In genomic region chr11:110367571-110367970, GRCh38 we compare ENCODE assay signal across 14 cellular contexts.
A peak's percentile ranks its signal among the peaks of the same experiment; 100 is the strongest.
DNase-seq lines count a peak whose midpoint lies in the region; ATAC-seq, FAIRE-seq and TF ChIP-seq lines count a peak whose summit lies in the region.
"Had no signal": no experiment of that assay in that cellular context is flagged by ENCODE, and none has a peak within 500 bp of the region (broad histone marks: within the 10 kb centered on the region; RNA-seq: fewer than 3 reads in every experiment).

No MANE protein-coding gene starts in this region.

- WGBS in K562 (ENCODE audit: insufficient coverage, low coverage, missing lambda C conversion rate) = 5% methylated on average over 2 of the region's 2 CpGs

- no peaks in the 10 kb centered on the region for H3K9me3 ChIP-seq in MM.1S (replicated peaks; ENCODE audit: insufficient read depth, low read length)
- 0 out of 2 replicates have a peak, but pooled peaks cover 2% of the 10 kb centered on the region for H3K9me3 ChIP-seq in K562 (replicated peaks; ENCODE audit: control insufficient read depth, insufficient read depth, low read depth, low read length)
- H3K9me3 ChIP-seq in osteoblast (ENCODE audit: low read depth, low read length) = no peaks in the 10 kb centered on the region
- H3K9me3 ChIP-seq: gastrocnemius medialis, lower lobe of right lung had no signal

- H3K27me3 ChIP-seq in MM.1S (replicated peaks; ENCODE audit: insufficient read depth, low read length) = no peaks in the 10 kb centered on the region
- no peaks in the 10 kb centered on the region for H3K27me3 ChIP-seq in K562 (ENCODE audit: control insufficient read depth in 2 of 2, insufficient read depth in 2 of 2, low read length in 2 of 2)
- no peaks in the 10 kb centered on the region for H3K27me3 ChIP-seq in osteoblast (ENCODE audit: insufficient read depth, low read length)
- H3K27me3 ChIP-seq: gastrocnemius medialis had no signal

- H3K4me2 ChIP-seq in MM.1S (ENCODE audit: low read depth, low read length) (no peak overlapping the region), K562 (ENCODE audit: insufficient read depth, low read length) (no peak overlapping the region), osteoblast (ENCODE audit: insufficient read depth, low read length) (no peak overlapping the region)

- no peak overlapping the region for H3K9ac ChIP-seq in MM.1S (ENCODE audit: low read length)
- no peak overlapping the region for H3K9ac ChIP-seq in K562 (ENCODE audit: insufficient read depth in 1 of 2, low read depth in 2 of 2, low read length in 2 of 2)

- H3K4me3 ChIP-seq in MM.1S (ENCODE audit: low read length) (no peak overlapping the region), K562 (no peak overlapping the region), osteoblast (ENCODE audit: insufficient read depth, low read length) (no peak overlapping the region)
- H3K4me3 ChIP-seq: gastrocnemius medialis, lower lobe of right lung had no signal

- DNase-seq in DMS153 (lab: John Stamatoyannopoulos, UW) (peak; percentile 15), DMS153 treated with DMSO at 0.1 percent for 48 hours (lab: John Stamatoyannopoulos, UW; ENCODE audit: unreplicated experiment) (no peak), MM.1S (peak; percentile 18), K562 (ENCODE audit: extremely low read depth in 1 of 4, low spot score in 3 of 4) (no peak), osteoblast (ENCODE audit: insufficient read length, low spot score, missing footprints) (no peak)
- DNase-seq in stimulated activated naive B cell treated with anti-CD40 and anti-IgM and Interleukin-4, amounts not matched to agents 10 μg/mL and 1 μg/mL and 100 μg/mL, for 72 hours = no peak
- DNase-seq: activated CD8-positive, alpha-beta memory T cell treated with anti-CD3 and anti-CD28 coated beads, Interleukin-2, amount 50 U/mL, for 48 hours; gastrocnemius medialis; GF-D8; lower lobe of right lung; NCI-H226 had no signal

- no peak overlapping the region for H2AFZ ChIP-seq in MM.1S (ENCODE audit: low read length)
- no peak overlapping the region for H2AFZ ChIP-seq in K562 (ENCODE audit: low read depth, low read length)
- no peak overlapping the region for H2AFZ ChIP-seq in osteoblast (ENCODE audit: low read length)

- intact Hi-C loops in K562 (cut with micrococcal nuclease) = loop anchor here (1.0 kb wide), 1 partner anchor 166 kb away; no protein-coding TSS in a partner anchor

- no peak for TF ChIP-seq POLR2A in K562 (conservative IDR thresholded peaks at IDR 0.05)

- CTCF ChIA-PET in K562 (lab: Yijun Ruan, JAX; ENCODE audit: low intra/inter-chr PET ratio) = interaction anchor here (0.9 to 1.5 kb wide), 3 partner anchors 9 to 421 kb away, joined by 3 to 11 read pairs (median 4); no protein-coding TSS in a partner anchor

- no peak for TF ChIP-seq CTCF in MM.1S (IDR thresholded peaks at IDR 0.05; ENCODE audit: low read length)
- peak in 1 of 3 experiments; percentile 28; a peak in 2 of 6 replicates for TF ChIP-seq CTCF in K562 (IDR thresholded peaks at IDR 0.05 in 2 of 3, conservative IDR thresholded peaks at IDR 0.05 in 1 of 3; ENCODE audit: insufficient read depth in 2 of 3, low read depth in 1 of 3, low read length in 3 of 3)
- TF ChIP-seq CTCF in osteoblast (IDR thresholded peaks at IDR 0.05; ENCODE audit: extremely low read depth, low read depth, low read length) = peak; percentile 24

- H3K27me3 Mint-ChIP-seq in stimulated activated naive B cell treated with anti-CD40 and anti-IgM and Interleukin-4, amounts not matched to agents 10 μg/mL and 1 μg/mL and 100 μg/mL, for 72 hours = no peaks in the 10 kb centered on the region

- no peaks in the 10 kb centered on the region; the same call in 1 of the 2 replicates for H3F3A ChIP-seq in MM.1S (ENCODE audit: insufficient read depth, low read length)

- FAIRE-seq in K562 (lab: Jason Lieb, UNC) = no peak

- H3K4me3 Mint-ChIP-seq in stimulated activated naive B cell treated with anti-CD40 and anti-IgM and Interleukin-4, amounts not matched to agents 10 μg/mL and 1 μg/mL and 100 μg/mL, for 72 hours = no peak overlapping the region

- TF ChIP-seq RAD21 in K562 (CRISPR knock-in tag; conservative IDR thresholded peaks at IDR 0.05 in 1 of 2, IDR thresholded peaks at IDR 0.05 in 1 of 2) = peak; percentile 47 to 51

- H4K20me1 ChIP-seq in MM.1S (ENCODE audit: insufficient read depth, low read length) (no peaks in the 10 kb centered on the region), K562 (replicated peaks; ENCODE audit: control insufficient read depth, insufficient read depth, low read length) (no peaks in the 10 kb centered on the region), osteoblast (ENCODE audit: insufficient read depth, low read length) (no peaks in the 10 kb centered on the region)

- H3K9me3 Mint-ChIP-seq in stimulated activated naive B cell treated with anti-CD40 and anti-IgM and Interleukin-4, amounts not matched to agents 10 μg/mL and 1 μg/mL and 100 μg/mL, for 72 hours = peaks cover 0 to 1% of the 10 kb centered on the region in 2 donors

- in situ Hi-C loops in K562 (cut with MboI) = loop anchor here (5.0 to 25.0 kb wide), 2 partner anchors 165 to 405 kb away; no protein-coding TSS in a partner anchor

- no peak overlapping the region for H3K27ac ChIP-seq in MM.1S (ENCODE audit: low read length)
- no peak overlapping the region for H3K27ac ChIP-seq in K562 (ENCODE audit: extremely low read depth, low read depth, low read length)
- no peak overlapping the region for H3K27ac ChIP-seq in osteoblast (ENCODE audit: low read depth, low read length)
- H3K27ac ChIP-seq: gastrocnemius medialis had no signal

- H3K9me1 ChIP-seq in K562 (ENCODE audit: control insufficient read depth, insufficient read depth, low read length) = no peaks in the 10 kb centered on the region

- no peak for ATAC-seq in K562
- no peak for ATAC-seq in HG03469 (IDR thresholded peaks at IDR 0.05; ENCODE audit: unreplicated experiment)
- ATAC-seq in GM19452 (IDR thresholded peaks at IDR 0.05; ENCODE audit: unreplicated experiment) = no peak
- no peak for ATAC-seq in stimulated activated naive B cell treated with anti-CD40 and anti-IgM and Interleukin-4, amounts not matched to agents 10 μg/mL and 1 μg/mL and 100 μg/mL, for 72 hours (replicated peaks)
- ATAC-seq: gastrocnemius medialis, sciatic nerve had no signal

- no peak for TF ChIP-seq EP300 in K562 (IDR thresholded peaks at IDR 0.05; ENCODE audit: low read length)

- H3K4me1 ChIP-seq in MM.1S (ENCODE audit: low read length) (peaks cover 4% of the 10 kb centered on the region; the same call in 1 of the 2 replicates), K562 (replicated peaks in 1 of 2; ENCODE audit: control insufficient read depth in 2 of 2, insufficient read depth in 2 of 2, low read length in 2 of 2) (no peaks in the 10 kb centered on the region), osteoblast (ENCODE audit: insufficient read depth, low read length) (peaks cover 6% of the 10 kb centered on the region)

- BruUV-seq in K562 (replicated peaks; lab: Mats Ljungman, UMichigan) = no TSS peak

- H3K36me3 Mint-ChIP-seq in stimulated activated naive B cell treated with anti-CD40 and anti-IgM and Interleukin-4, amounts not matched to agents 10 μg/mL and 1 μg/mL and 100 μg/mL, for 72 hours = no peaks in the 10 kb centered on the region

- peaks cover 8 to 9% of the 10 kb centered on the region in 2 donors for H3K4me1 Mint-ChIP-seq in stimulated activated naive B cell treated with anti-CD40 and anti-IgM and Interleukin-4, amounts not matched to agents 10 μg/mL and 1 μg/mL and 100 μg/mL, for 72 hours

- no peak overlapping the region for H3K27ac Mint-ChIP-seq in stimulated activated naive B cell treated with anti-CD40 and anti-IgM and Interleukin-4, amounts not matched to agents 10 μg/mL and 1 μg/mL and 100 μg/mL, for 72 hours

- no peaks in the 10 kb centered on the region for H3K9me2 ChIP-seq in MM.1S (replicated peaks; ENCODE audit: insufficient read depth, low read length)

- H3K36me3 ChIP-seq in MM.1S (replicated peaks; ENCODE audit: insufficient read depth, low read length) (no peaks in the 10 kb centered on the region), K562 (ENCODE audit: control insufficient read depth, insufficient read depth, low read length) (no peaks in the 10 kb centered on the region), osteoblast (ENCODE audit: insufficient read depth, low read length) (no peaks in the 10 kb centered on the region)
- H3K36me3 ChIP-seq: gastrocnemius medialis, lower lobe of right lung had no signal

- no peaks in the 10 kb centered on the region for H3K79me2 ChIP-seq in MM.1S (ENCODE audit: low read length)
- no peaks in the 10 kb centered on the region for H3K79me2 ChIP-seq in K562 (ENCODE audit: control insufficient read depth, insufficient read depth, low read length)
- H3K79me2 ChIP-seq in osteoblast (ENCODE audit: insufficient read depth, low read length) = no peaks in the 10 kb centered on the region

- POLR2A ChIA-PET in K562 (lab: Yijun Ruan, JAX) = no interaction called here

TF ChIP-seq in K562, 482 proteins besides CTCF, POLR2A, EP300 and RAD21:
- TF ChIP-seq GATAD2B (IDR thresholded peaks at IDR 0.05; ENCODE audit: borderline replicate concordance) = no peak
- TF ChIP-seq ZBTB8A (IDR thresholded peaks at IDR 0.05; ENCODE audit: partially characterized antibody) = no peak
- no peak for TF ChIP-seq SP1 (CRISPR knock-in tag; IDR thresholded peaks at IDR 0.05)
- TF ChIP-seq SNRNP70 (optimal IDR thresholded peaks at IDR 0.05; ENCODE audit: low read depth, low read length) = no peak
- no peak for TF ChIP-seq SMAD4 (CRISPR knock-in tag; conservative IDR thresholded peaks at IDR 0.05)
- no peak for TF ChIP-seq ZSCAN29 (IDR thresholded peaks at IDR 0.05)
- no peak for TF ChIP-seq PURB (CRISPR knock-in tag; IDR thresholded peaks at IDR 0.05; ENCODE audit: low read depth)
TF ChIP-seq in K562: peak in this region for 0.

Comparison
In these comparisons a context has a peak if more than half of its experiments do, and no peak if none do; other contexts are left out.
1. DNase-seq: peak in DMS153 (single experiment) and MM.1S (single experiment); none in DMS153 treated with DMSO at 0.1 percent for 48 hours (single experiment), K562 (0 of 4), osteoblast (single experiment) and stimulated activated naive B cell treated with anti-CD40 and anti-IgM and Interleukin-4, amounts not matched to agents 10 μg/mL and 1 μg/mL and 100 μg/mL, for 72 hours (single experiment).